In genomic region chr1:26877326-26877725, GRCh38 we compare ENCODE assay signal across 1 cellular context.
TF ChIP-seq lines count a peak whose summit lies in the region.

No MANE protein-coding gene starts in this region.

TF ChIP-seq in K562, 482 proteins besides CTCF, POLR2A, EP300 and RAD21:
- TF ChIP-seq ZFP1 (CRISPR knock-in tag; IDR thresholded peaks at IDR 0.05) (no peak), POLR2AphosphoS2 (IDR thresholded peaks at IDR 0.05; ENCODE audit: low read length) (0 out of 2 replicates have a peak, but pooled peaks have one; percentile 21)
